ENCODE assay signal across 9 cellular contexts in genomic region chr19:45523642-45524256, GRCh38. TPM values are rescaled to one million over a fixed set of nuclear protein-coding genes. Genes with fewer than 3 reads are reported as not detected.
DNase-seq lines count a peak whose midpoint lies in the region; ATAC-seq and TF ChIP-seq lines count a peak whose summit lies in the region.
"Had no signal": no experiment of that assay in that cellular context is flagged by ENCODE, and none has a peak within 500 bp of the region (broad histone marks: within the 10 kb centered on the region; RNA-seq: fewer than 3 reads in every experiment).

No MANE protein-coding gene starts in this region.

- no peak overlapping the region for H3K4me3 Mint-ChIP-seq in MCF 10A (ENCODE audit: unreplicated experiment)
- H3K4me3 Mint-ChIP-seq in immature natural killer cell = no peak overlapping the region

- ATAC-seq in HG03175 (IDR thresholded peaks at IDR 0.05; ENCODE audit: unreplicated experiment) = peak; percentile 80

- H3K36me3 Mint-ChIP-seq in MCF 10A (ENCODE audit: insufficient read depth, unreplicated experiment) = peaks cover 90% of the 10 kb centered on the region
- H3K36me3 Mint-ChIP-seq in immature natural killer cell = peaks cover 6 to 33% (median 7%) of the 10 kb centered on the region in 3 donors

- no peaks in the 10 kb centered on the region for H3K27me3 Mint-ChIP-seq in MCF 10A (ENCODE audit: insufficient read depth, unreplicated experiment)
- peaks cover 0 to 7% (median 2%) of the 10 kb centered on the region in 3 donors for H3K27me3 Mint-ChIP-seq in immature natural killer cell (ENCODE audit: low read depth in 3 of 3)

- POLR2A ChIA-PET in MCF 10A (lab: Yijun Ruan, JAX) = interaction anchor here (1.0 to 1.6 kb wide), 2 partner anchors 60 to 118 kb away, joined by 4 to 8 read pairs; no protein-coding TSS in a partner anchor

- TF ChIP-seq CTCF in VCaP (conservative IDR thresholded peaks at IDR 0.05) (peak; percentile 99), MCF 10A (IDR thresholded peaks at IDR 0.05; ENCODE audit: unreplicated experiment) (peak; percentile 82)

- H3K27ac ChIP-seq in VCaP = peak overlapping the region; percentile 35
- H3K27ac ChIP-seq: BLaER1 had no signal

- H3K27ac Mint-ChIP-seq in MCF 10A (ENCODE audit: low read depth, unreplicated experiment) (peak overlapping the region; percentile 69), immature natural killer cell (peak overlapping the region; percentile 71 to 92 (median 84))

- intact Hi-C loops in MCF 10A (cut with micrococcal nuclease) = loop anchor here (1.0 kb wide), 4 partner anchors 16 to 120 kb away; partner anchors contain the start of gene VASP

- H3K4me1 Mint-ChIP-seq in MCF 10A (ENCODE audit: insufficient read depth, unreplicated experiment) (peaks cover 13% of the 10 kb centered on the region), immature natural killer cell (peaks cover 16 to 20% of the 10 kb centered on the region in 2 donors)

- H3K9me3 Mint-ChIP-seq in MCF 10A (ENCODE audit: unreplicated experiment) (no peaks in the 10 kb centered on the region), immature natural killer cell (peaks cover 0 to 1% (median 0%) of the 10 kb centered on the region in 6 donors)

- CTCF ChIA-PET in MCF 10A (lab: Yijun Ruan, JAX) = interaction anchor here (0.7 to 1.4 kb wide), 6 partner anchors 14 to 118 kb away, joined by 3 to 7 read pairs (median 4); partner anchors contain the start of gene VASP

- DNase-seq in activated gamma-delta T cell treated with Interleukin-2 at 50 U/mL for 16 hours = peak; percentile 58
- DNase-seq in activated gamma-delta T cell (lab: John Stamatoyannopoulos, UW) = no peak
- peak; percentile 84 for DNase-seq in NCI-H2227 treated with DMSO at 0.1 percent for 48 hours (lab: John Stamatoyannopoulos, UW)
- DNase-seq in MCF 10A (ENCODE audit: unreplicated experiment) = peak; percentile 87
- DNase-seq in immature natural killer cell = peak; percentile 80 to 83 (median 81)
- DNase-seq in stimulated activated CD4-positive, alpha-beta T cell treated with anti-CD3 and anti-CD28 coated beads, Interleukin-12 subunit alpha, Interleukin-12 subunit beta, amount 100 ng/mL, for 24 hours (ENCODE audit: low read depth in 2 of 2) = peak; percentile 56 to 57

- BruUV-seq in MCF 10A (replicated peaks; lab: Mats Ljungman, UMichigan) = no TSS peak

RNA-seq across cellular contexts. Expression of gene VASP, which starts 16.5 kb away (rescaled TPM):
- 168 and 178 TPM in 2 replicates for total RNA-seq in MCF 10A (2022)
- polyA plus RNA-seq in immature natural killer cell = 100 to 1,000 TPM in 1 of 3 donors, 10 to 100 TPM in 2; 91.2 to 126 (median 93.4) TPM

RNA-seq across cellular contexts. Expression of gene PPM1N, which starts 25.5 kb away (rescaled TPM):
- total RNA-seq in MCF 10A (2022) = 0.33 and 0.42 TPM in 2 replicates
- 1 to 10 TPM; 3.9 to 5.7 (median 4.0) TPM for polyA plus RNA-seq in immature natural killer cell

RNA-seq across cellular contexts. Expression of gene RTN2, which starts 26.9 kb away (rescaled TPM):
- 3.5 and 5.1 TPM in 2 replicates for total RNA-seq in MCF 10A (2022)
- polyA plus RNA-seq in immature natural killer cell = under 1 TPM in 2 of 3 donors, not detected in 1; 0.48 to 0.80 TPM

RNA-seq across cellular contexts. Expression of gene FOSB, which starts 56.0 kb away (rescaled TPM):
- total RNA-seq in MCF 10A (2022) = 13.3 and 29.3 TPM in 2 replicates
- polyA plus RNA-seq in immature natural killer cell = 10 to 100 TPM; 11.6 to 30.1 (median 11.6) TPM
